16 cellular contexts compared by ENCODE assay signal in genomic region chr17:53979991-53980390, GRCh38.
DNase-seq lines count a peak whose midpoint lies in the region; TF ChIP-seq lines count a peak whose summit lies in the region.
"Had no signal": no experiment of that assay in that cellular context is flagged by ENCODE, and none has a peak within 500 bp of the region (broad histone marks: within the 10 kb centered on the region; RNA-seq: fewer than 3 reads in every experiment).

No MANE protein-coding gene starts in this region.

- no peaks in the 10 kb centered on the region for H3F3A ChIP-seq in neural progenitor cell (ENCODE audit: low read depth)

- no peak for TF ChIP-seq CTCF in neural progenitor cell (IDR thresholded peaks at IDR 0.05)
- TF ChIP-seq CTCF in stomach (IDR thresholded peaks at IDR 0.05) = no peak

- H3K4me1 ChIP-seq in HUES64 (ENCODE audit: insufficient read depth, low read length) = peaks cover 9% of the 10 kb centered on the region; the same call in 1 of the 2 replicates
- H3K4me1 ChIP-seq in neural progenitor cell = peaks cover 7% of the 10 kb centered on the region
- H3K4me1 ChIP-seq in stomach = no peaks in the 10 kb centered on the region
- H3K4me1 ChIP-seq: BLaER1 had no signal

- H3K9me3 Mint-ChIP-seq in neural progenitor cell = no peaks in the 10 kb centered on the region

- TF ChIP-seq EP300 in stomach (IDR thresholded peaks at IDR 0.05) = no peak

- no peaks in the 10 kb centered on the region for H3K79me2 ChIP-seq in neural progenitor cell (ENCODE audit: low read depth)

- H3K36me3 ChIP-seq in HUES64 (ENCODE audit: insufficient read depth, low read length) (no peaks in the 10 kb centered on the region), neural progenitor cell (no peaks in the 10 kb centered on the region), stomach (no peaks in the 10 kb centered on the region)
- H3K36me3 ChIP-seq: BLaER1 had no signal

- H3K27me3 Mint-ChIP-seq in neural progenitor cell (ENCODE audit: insufficient read depth, low read depth) = peaks cover 2% of the 10 kb centered on the region
- H3K27me3 Mint-ChIP-seq: CD4-positive, alpha-beta memory T cell had no signal

- H3K27ac ChIP-seq in HUES64 (ENCODE audit: low read depth, low read length) = 0 out of 2 replicates have a peak overlapping the region, but pooled peaks have one; percentile 43
- H3K27ac ChIP-seq in neural progenitor cell = no peak overlapping the region
- no peak overlapping the region for H3K27ac ChIP-seq in stomach
- H3K27ac ChIP-seq: BLaER1, GM23248 had no signal

- H3K4me3 Mint-ChIP-seq in neural progenitor cell = no peak overlapping the region
- H3K4me3 Mint-ChIP-seq: CD14-positive monocyte; CD4-positive, alpha-beta memory T cell had no signal

- TF ChIP-seq POLR2A in stomach (IDR thresholded peaks at IDR 0.05) = no peak

- H4K20me1 ChIP-seq in neural progenitor cell (ENCODE audit: low read depth) = no peaks in the 10 kb centered on the region
- H4K20me1 ChIP-seq: BLaER1 had no signal

- 91% methylated on average over 5 of the region's 5 CpGs for WGBS in HUES64
- WGBS in stomach, 5 donors = 36 to 50% (median 40%) methylated on average over 5 of the region's 5 CpGs

- H3K27me3 ChIP-seq in HUES64 (ENCODE audit: insufficient read depth, low read length) = no peaks in the 10 kb centered on the region
- no peaks in the 10 kb centered on the region for H3K27me3 ChIP-seq in neural progenitor cell
- H3K27me3 ChIP-seq in stomach = no peaks in the 10 kb centered on the region
- H3K27me3 ChIP-seq: BLaER1 had no signal

- H3K9ac ChIP-seq in HUES64 (ENCODE audit: low read depth, low read length) (no peak overlapping the region), neural progenitor cell (no peak overlapping the region)
- H3K9ac ChIP-seq: BLaER1, GM23248 had no signal

- no peaks in the 10 kb centered on the region for H3K4me1 Mint-ChIP-seq in neural progenitor cell
- H3K4me1 Mint-ChIP-seq: CD14-positive monocyte; CD4-positive, alpha-beta memory T cell had no signal

- H3K27ac Mint-ChIP-seq in neural progenitor cell = no peak overlapping the region
- H3K27ac Mint-ChIP-seq: CD14-positive monocyte; CD4-positive, alpha-beta memory T cell had no signal

- H3K9me3 ChIP-seq in HUES64 (ENCODE audit: insufficient read depth, low read depth, low read length) = peaks cover 11% of the 10 kb centered on the region; the same call in 1 of the 2 replicates
- no peaks in the 10 kb centered on the region for H3K9me3 ChIP-seq in neural progenitor cell (ENCODE audit: low read depth)
- peaks cover 0 to 13% (median 1%) of the 10 kb centered on the region in 4 donors for H3K9me3 ChIP-seq in stomach
- H3K9me3 ChIP-seq: BLaER1 had no signal

- H3K4me2 ChIP-seq in neural progenitor cell = no peak overlapping the region
- H3K4me2 ChIP-seq: BLaER1 had no signal

- intact Hi-C loops in stomach (cut with DNase I; ENCODE audit: low total_unique reads) = no loop called here

- H3K4me3 ChIP-seq in HUES64 (ENCODE audit: low read length) (no peak overlapping the region), neural progenitor cell (no peak overlapping the region), stomach (no peak overlapping the region)
- H3K4me3 ChIP-seq: BLaER1, GM23248 had no signal

- no peak overlapping the region for H2AFZ ChIP-seq in neural progenitor cell (replicated peaks)
- H2AFZ ChIP-seq: GM23248 had no signal

- H3K36me3 Mint-ChIP-seq in neural progenitor cell = no peaks in the 10 kb centered on the region
- H3K36me3 Mint-ChIP-seq: CD14-positive monocyte; CD4-positive, alpha-beta memory T cell had no signal

- DNase-seq in iPS DF 19.7 (ENCODE audit: low read depth, low spot score) (peak; percentile 0), neural progenitor cell (ENCODE audit: low spot score) (peak; percentile 47), stomach (no peak), NCI-H2196 (lab: John Stamatoyannopoulos, UW; ENCODE audit: unreplicated experiment) (no peak), activated T-cell treated with anti-CD3 and anti-CD28 coated beads for 4 hours (no peak), superior temporal gyrus (ENCODE audit: extremely low spot score) (no peak)
- DNase-seq: 8988T; CD4-positive, alpha-beta memory T cell; DMS153; DMS79; GDM1; GM23248; HCEC 1CT had no signal

Comparison
In these comparisons a context has a peak if more than half of its experiments do, and no peak if none do; other contexts are left out.
1. DNase-seq: peak in iPS DF 19.7 (single experiment) and neural progenitor cell (single experiment); none in stomach (single experiment), NCI-H2196 (single experiment), activated T-cell treated with anti-CD3 and anti-CD28 coated beads for 4 hours (single experiment) and superior temporal gyrus (single experiment).